Comparison of ENCODE assay signal across 1 cellular context in genomic region chr4:6929735-6930464, GRCh38.
TF ChIP-seq lines count a peak whose summit lies in the region.

No MANE protein-coding gene starts in this region.

TF ChIP-seq in HepG2, 621 proteins besides CTCF, POLR2A, EP300 and RAD21 (continued from another document and continues in another):
- TF ChIP-seq ZBED4 (CRISPR knock-in tag; IDR thresholded peaks at IDR 0.05; ENCODE audit: borderline replicate concordance) (0 out of 2 replicates have a peak, but pooled peaks have one; percentile 44), ZNF234 (CRISPR knock-in tag; conservative IDR thresholded peaks at IDR 0.05) (no peak), ETV6 (CRISPR knock-in tag; conservative IDR thresholded peaks at IDR 0.05) (no peak), ATF2 (CRISPR knock-in tag; IDR thresholded peaks at IDR 0.05) (peak; percentile 53; the same call in 1 of the 2 replicates), MAF1 (CRISPR knock-in tag; IDR thresholded peaks at IDR 0.05; ENCODE audit: borderline replicate concordance) (no peak), ZNF281 (CRISPR knock-in tag; IDR thresholded peaks at IDR 0.05; ENCODE audit: borderline replicate concordance) (peak; percentile 79; the same call in 1 of the 2 replicates), CENPBD1 (CRISPR knock-in tag; IDR thresholded peaks at IDR 0.05; ENCODE audit: borderline replicate concordance, low read depth) (no peak), BRD4 (CRISPR knock-in tag; IDR thresholded peaks at IDR 0.05) (no peak), SALL1 (CRISPR knock-in tag; IDR thresholded peaks at IDR 0.05) (peak; percentile 46; the same call in 1 of the 2 replicates), DMAP1 (CRISPR knock-in tag; IDR thresholded peaks at IDR 0.05) (peak; percentile 29; the same call in 1 of the 2 replicates), DRAP1 (CRISPR knock-in tag; IDR thresholded peaks at IDR 0.05) (peak; percentile 26), WIZ (CRISPR knock-in tag; IDR thresholded peaks at IDR 0.05) (no peak), ZBTB14 (CRISPR knock-in tag; IDR thresholded peaks at IDR 0.05) (no peak), JARID2 (CRISPR knock-in tag; IDR thresholded peaks at IDR 0.05; ENCODE audit: insufficient replicate concordance) (no peak), NFAT5 (CRISPR knock-in tag; IDR thresholded peaks at IDR 0.05) (no peak)
- TF ChIP-seq, protein P1, sequence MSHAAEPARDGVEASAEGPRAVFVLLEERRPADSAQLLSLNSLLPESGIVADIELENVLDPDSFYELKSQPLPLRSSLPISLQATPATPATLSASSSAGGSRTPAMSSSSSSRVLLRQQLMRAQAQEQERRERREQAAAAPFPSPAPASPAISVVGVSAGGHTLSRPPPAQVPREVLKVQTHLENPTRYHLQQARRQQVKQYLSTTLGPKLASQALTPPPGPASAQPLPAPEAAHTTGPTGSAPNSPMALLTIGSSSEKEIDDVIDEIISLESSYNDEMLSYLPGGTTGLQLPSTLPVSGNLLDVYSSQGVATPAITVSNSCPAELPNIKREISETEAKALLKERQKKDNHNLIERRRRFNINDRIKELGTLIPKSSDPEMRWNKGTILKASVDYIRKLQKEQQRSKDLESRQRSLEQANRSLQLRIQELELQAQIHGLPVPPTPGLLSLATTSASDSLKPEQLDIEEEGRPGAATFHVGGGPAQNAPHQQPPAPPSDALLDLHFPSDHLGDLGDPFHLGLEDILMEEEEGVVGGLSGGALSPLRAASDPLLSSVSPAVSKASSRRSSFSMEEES (CRISPR knock-in tag; IDR thresholded peaks at IDR 0.05) = peak; percentile 40; the same call in 1 of the 2 replicates
- TF ChIP-seq, protein P2, sequence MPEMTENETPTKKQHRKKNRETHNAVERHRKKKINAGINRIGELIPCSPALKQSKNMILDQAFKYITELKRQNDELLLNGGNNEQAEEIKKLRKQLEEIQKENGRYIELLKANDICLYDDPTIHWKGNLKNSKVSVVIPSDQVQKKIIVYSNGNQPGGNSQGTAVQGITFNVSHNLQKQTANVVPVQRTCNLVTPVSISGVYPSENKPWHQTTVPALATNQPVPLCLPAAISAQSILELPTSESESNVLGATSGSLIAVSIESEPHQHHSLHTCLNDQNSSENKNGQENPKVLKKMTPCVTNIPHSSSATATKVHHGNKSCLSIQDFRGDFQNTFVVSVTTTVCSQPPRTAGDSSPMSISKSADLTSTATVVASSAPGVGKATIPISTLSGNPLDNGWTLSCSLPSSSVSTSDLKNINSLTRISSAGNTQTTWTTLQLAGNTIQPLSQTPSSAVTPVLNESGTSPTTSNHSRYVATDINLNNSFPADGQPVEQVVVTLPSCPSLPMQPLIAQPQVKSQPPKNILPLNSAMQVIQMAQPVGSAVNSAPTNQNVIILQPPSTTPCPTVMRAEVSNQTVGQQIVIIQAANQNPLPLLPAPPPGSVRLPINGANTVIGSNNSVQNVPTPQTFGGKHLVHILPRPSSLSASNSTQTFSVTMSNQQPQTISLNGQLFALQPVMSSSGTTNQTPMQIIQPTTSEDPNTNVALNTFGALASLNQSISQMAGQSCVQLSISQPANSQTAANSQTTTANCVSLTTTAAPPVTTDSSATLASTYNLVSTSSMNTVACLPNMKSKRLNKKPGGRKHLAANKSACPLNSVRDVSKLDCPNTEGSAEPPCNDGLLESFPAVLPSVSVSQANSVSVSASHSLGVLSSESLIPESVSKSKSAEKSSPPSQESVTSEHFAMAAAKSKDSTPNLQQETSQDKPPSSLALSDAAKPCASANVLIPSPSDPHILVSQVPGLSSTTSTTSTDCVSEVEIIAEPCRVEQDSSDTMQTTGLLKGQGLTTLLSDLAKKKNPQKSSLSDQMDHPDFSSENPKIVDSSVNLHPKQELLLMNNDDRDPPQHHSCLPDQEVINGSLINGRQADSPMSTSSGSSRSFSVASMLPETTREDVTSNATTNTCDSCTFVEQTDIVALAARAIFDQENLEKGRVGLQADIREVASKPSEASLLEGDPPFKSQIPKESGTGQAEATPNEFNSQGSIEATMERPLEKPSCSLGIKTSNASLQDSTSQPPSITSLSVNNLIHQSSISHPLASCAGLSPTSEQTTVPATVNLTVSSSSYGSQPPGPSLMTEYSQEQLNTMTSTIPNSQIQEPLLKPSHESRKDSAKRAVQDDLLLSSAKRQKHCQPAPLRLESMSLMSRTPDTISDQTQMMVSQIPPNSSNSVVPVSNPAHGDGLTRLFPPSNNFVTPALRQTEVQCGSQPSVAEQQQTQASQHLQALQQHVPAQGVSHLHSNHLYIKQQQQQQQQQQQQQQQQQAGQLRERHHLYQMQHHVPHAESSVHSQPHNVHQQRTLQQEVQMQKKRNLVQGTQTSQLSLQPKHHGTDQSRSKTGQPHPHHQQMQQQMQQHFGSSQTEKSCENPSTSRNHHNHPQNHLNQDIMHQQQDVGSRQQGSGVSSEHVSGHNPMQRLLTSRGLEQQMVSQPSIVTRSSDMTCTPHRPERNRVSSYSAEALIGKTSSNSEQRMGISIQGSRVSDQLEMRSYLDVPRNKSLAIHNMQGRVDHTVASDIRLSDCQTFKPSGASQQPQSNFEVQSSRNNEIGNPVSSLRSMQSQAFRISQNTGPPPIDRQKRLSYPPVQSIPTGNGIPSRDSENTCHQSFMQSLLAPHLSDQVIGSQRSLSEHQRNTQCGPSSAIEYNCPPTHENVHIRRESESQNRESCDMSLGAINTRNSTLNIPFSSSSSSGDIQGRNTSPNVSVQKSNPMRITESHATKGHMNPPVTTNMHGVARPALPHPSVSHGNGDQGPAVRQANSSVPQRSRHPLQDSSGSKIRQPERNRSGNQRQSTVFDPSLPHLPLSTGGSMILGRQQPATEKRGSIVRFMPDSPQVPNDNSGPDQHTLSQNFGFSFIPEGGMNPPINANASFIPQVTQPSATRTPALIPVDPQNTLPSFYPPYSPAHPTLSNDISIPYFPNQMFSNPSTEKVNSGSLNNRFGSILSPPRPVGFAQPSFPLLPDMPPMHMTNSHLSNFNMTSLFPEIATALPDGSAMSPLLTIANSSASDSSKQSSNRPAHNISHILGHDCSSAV (CRISPR knock-in tag; IDR thresholded peaks at IDR 0.05; ENCODE audit: borderline replicate concordance) = no peak
- TF ChIP-seq, protein P3, sequence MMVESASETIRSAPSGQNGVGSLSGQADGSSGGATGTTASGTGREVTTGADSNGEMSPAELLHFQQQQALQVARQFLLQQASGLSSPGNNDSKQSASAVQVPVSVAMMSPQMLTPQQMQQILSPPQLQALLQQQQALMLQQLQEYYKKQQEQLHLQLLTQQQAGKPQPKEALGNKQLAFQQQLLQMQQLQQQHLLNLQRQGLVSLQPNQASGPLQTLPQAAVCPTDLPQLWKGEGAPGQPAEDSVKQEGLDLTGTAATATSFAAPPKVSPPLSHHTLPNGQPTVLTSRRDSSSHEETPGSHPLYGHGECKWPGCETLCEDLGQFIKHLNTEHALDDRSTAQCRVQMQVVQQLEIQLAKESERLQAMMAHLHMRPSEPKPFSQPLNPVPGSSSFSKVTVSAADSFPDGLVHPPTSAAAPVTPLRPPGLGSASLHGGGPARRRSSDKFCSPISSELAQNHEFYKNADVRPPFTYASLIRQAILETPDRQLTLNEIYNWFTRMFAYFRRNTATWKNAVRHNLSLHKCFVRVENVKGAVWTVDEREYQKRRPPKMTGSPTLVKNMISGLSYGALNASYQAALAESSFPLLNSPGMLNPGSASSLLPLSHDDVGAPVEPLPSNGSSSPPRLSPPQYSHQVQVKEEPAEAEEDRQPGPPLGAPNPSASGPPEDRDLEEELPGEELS (CRISPR knock-in tag; IDR thresholded peaks at IDR 0.05) = peak; percentile 29; the same call in 1 of the 2 replicates
